Comparison of ENCODE assay signal across 2 cellular contexts in genomic region chr13:29397265-29397664, GRCh38.
TF ChIP-seq lines count a peak whose summit lies in the region.

No MANE protein-coding gene starts in this region.

TF ChIP-seq in WTC11, 78 proteins besides CTCF, POLR2A, EP300 and RAD21:
- TF ChIP-seq EMX1 (CRISPR knock-in tag; IDR thresholded peaks at IDR 0.05): no peak
- no peak for TF ChIP-seq CBFB (CRISPR knock-in tag; IDR thresholded peaks at IDR 0.05; ENCODE audit: low read depth)
- TF ChIP-seq ZNF396 (CRISPR knock-in tag; IDR thresholded peaks at IDR 0.05; ENCODE audit: borderline replicate concordance): no peak
- TF ChIP-seq MXD4 (CRISPR knock-in tag; IDR thresholded peaks at IDR 0.05; ENCODE audit: borderline replicate concordance): no peak
- TF ChIP-seq RELA (CRISPR knock-in tag; IDR thresholded peaks at IDR 0.05; ENCODE audit: borderline replicate concordance): no peak
- TF ChIP-seq ZNF416 (CRISPR knock-in tag; IDR thresholded peaks at IDR 0.05): no peak
- no peak for TF ChIP-seq PREB (CRISPR knock-in tag; IDR thresholded peaks at IDR 0.05; ENCODE audit: borderline replicate concordance)
- TF ChIP-seq, protein P1, sequence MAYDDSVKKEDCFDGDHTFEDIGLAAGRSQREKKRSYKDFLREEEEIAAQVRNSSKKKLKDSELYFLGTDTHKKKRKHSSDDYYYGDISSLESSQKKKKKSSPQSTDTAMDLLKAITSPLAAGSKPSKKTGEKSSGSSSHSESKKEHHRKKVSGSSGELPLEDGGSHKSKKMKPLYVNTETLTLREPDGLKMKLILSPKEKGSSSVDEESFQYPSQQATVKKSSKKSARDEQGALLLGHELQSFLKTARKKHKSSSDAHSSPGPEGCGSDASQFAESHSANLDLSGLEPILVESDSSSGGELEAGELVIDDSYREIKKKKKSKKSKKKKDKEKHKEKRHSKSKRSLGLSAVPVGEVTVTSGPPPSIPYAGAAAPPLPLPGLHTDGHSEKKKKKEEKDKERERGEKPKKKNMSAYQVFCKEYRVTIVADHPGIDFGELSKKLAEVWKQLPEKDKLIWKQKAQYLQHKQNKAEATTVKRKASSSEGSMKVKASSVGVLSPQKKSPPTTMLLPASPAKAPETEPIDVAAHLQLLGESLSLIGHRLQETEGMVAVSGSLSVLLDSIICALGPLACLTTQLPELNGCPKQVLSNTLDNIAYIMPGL (CRISPR knock-in tag; IDR thresholded peaks at IDR 0.05): no peak
- TF ChIP-seq GTF2I (CRISPR knock-in tag; conservative IDR thresholded peaks at IDR 0.05): no peak
- TF ChIP-seq ZMAT4 (CRISPR knock-in tag; IDR thresholded peaks at IDR 0.05): no peak
- no peak for TF ChIP-seq ZNF671 (CRISPR knock-in tag; IDR thresholded peaks at IDR 0.05)
- no peak for TF ChIP-seq JAZF1 (CRISPR knock-in tag; IDR thresholded peaks at IDR 0.05)
- no peak for TF ChIP-seq ZSCAN18 (CRISPR knock-in tag; IDR thresholded peaks at IDR 0.05)
- TF ChIP-seq ZNF121 (CRISPR knock-in tag; IDR thresholded peaks at IDR 0.05): no peak
- TF ChIP-seq GABPB1 (CRISPR knock-in tag; IDR thresholded peaks at IDR 0.05): no peak

TF ChIP-seq in H1, 55 proteins besides CTCF, POLR2A, EP300 and RAD21:
- TF ChIP-seq SP1 (IDR thresholded peaks at IDR 0.05; ENCODE audit: low read depth, low read length): no peak
- no peak for TF ChIP-seq GTF2F1 (IDR thresholded peaks at IDR 0.05; ENCODE audit: borderline replicate concordance, low read depth, low read length)
- TF ChIP-seq, protein P2, sequence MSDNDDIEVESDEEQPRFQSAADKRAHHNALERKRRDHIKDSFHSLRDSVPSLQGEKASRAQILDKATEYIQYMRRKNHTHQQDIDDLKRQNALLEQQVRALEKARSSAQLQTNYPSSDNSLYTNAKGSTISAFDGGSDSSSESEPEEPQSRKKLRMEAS (IDR thresholded peaks at IDR 0.05): no peak
- TF ChIP-seq CEBPB (IDR thresholded peaks at IDR 0.05; ENCODE audit: low read depth, low read length): no peak
- TF ChIP-seq BACH1 (IDR thresholded peaks at IDR 0.05; ENCODE audit: low read length): no peak
- TF ChIP-seq, protein P3, sequence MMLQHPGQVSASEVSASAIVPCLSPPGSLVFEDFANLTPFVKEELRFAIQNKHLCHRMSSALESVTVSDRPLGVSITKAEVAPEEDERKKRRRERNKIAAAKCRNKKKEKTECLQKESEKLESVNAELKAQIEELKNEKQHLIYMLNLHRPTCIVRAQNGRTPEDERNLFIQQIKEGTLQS (IDR thresholded peaks at IDR 0.05; ENCODE audit: insufficient read depth, low read depth, low read length): no peak
- TF ChIP-seq POLR2AphosphoS5 (IDR thresholded peaks at IDR 0.05; ENCODE audit: low read depth, low read length): no peak
- TF ChIP-seq CHD2 (IDR thresholded peaks at IDR 0.05; ENCODE audit: low read length): no peak
- no peak for TF ChIP-seq PHF8 (conservative IDR thresholded peaks at IDR 0.05; ENCODE audit: low read depth, low read length)
- no peak for TF ChIP-seq CHD7 (IDR thresholded peaks at IDR 0.05; ENCODE audit: insufficient replicate concordance, low read length)
